Comparison of ENCODE assay signal across 1 cellular context in the genomic region with DNA sequence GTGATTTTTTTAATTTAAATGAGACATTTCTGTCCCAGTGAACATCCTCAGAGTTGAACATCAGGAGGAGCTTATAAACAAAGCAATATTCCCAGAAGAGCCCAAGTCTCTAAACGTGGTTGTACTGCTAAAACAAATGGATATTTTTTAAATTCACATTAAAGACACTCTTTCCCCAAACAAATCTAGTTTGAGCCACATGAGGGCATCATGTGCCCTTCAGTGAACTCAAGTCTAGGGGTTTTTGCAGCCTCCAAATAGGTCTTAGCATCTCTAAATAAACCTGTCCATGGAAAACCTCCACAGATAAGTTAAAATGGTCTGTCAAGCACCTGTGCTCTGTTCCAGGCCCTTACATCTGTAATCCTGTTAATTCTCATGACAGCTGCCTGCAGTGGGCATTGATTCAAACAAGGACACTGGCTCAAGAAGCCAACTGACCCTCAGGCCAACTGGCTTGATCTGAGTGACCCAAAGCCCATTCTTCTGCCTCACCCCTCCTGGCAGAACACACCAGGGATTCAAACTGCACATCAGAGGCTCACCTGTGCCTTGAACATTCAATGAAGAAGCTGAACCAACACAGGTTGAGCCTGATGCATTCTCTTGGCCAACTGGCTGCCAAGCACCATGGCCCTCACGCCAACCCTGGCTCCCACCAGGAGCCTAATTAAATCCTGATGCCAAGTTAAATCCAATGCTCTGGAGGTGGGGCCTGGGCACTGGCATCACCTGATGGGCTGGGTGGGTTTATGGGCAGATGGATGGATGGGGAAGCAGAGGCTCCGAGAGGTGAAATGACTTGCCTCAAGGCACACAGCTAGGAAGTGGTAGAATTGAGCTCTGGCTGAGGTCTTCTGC.
TF ChIP-seq lines count a peak whose summit lies in the region.

No MANE protein-coding gene starts in this region.

TF ChIP-seq in HepG2, 621 proteins besides CTCF, POLR2A, EP300 and RAD21:
- TF ChIP-seq ZNF44 (CRISPR knock-in tag; IDR thresholded peaks at IDR 0.05) (no peak), FOXP1 (IDR thresholded peaks at IDR 0.05) (no peak), FOXP1 (CRISPR knock-in tag; IDR thresholded peaks at IDR 0.05) (no peak), SMC3 (IDR thresholded peaks at IDR 0.05; ENCODE audit: low read length) (peak; percentile 20; the same call in 1 of the 2 replicates), STAG1 (CRISPR knock-in tag; IDR thresholded peaks at IDR 0.05) (peak; percentile 56)
